In the genomic region with DNA sequence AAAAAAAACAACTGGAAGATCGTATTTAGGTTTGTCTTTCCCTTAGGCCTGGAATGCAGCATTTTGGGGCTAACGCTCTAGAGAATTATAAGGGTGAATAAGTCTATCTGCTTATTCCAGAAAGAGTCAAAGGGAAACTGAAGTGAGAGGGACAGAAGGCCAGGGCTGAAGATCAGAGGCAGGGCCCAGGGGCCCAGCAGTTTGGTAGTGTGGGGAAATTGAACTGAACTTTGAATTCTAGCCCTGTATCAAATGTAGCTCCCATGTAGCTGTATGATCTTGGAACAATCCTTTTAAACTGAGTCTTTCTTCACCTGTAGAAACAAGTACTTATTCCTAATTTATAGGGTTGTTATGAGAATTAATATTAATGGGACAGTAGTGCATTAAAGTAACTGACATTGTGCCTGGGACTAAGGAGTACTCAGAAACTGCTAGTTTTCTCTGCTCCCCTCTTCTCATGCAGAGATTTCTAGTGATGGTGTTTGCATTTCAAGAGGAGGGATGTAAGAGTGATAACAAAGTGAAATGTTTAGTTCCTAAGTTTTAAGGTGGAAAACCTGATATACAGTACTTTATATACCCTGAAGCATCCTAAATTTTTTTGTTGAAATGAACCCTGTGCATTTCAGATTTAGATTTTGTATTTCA, we compare ENCODE assay signal across 23 cellular contexts. TPM values are rescaled to one million over a fixed set of nuclear protein-coding genes. Genes with fewer than 3 reads are reported as not detected.
"Had no signal": no experiment of that assay in that cellular context is flagged by ENCODE, and none has a peak within 500 bp of the region (broad histone marks: within the 10 kb centered on the region; RNA-seq: fewer than 3 reads in every experiment).

No MANE protein-coding gene starts in this region.

- H3K27ac ChIP-seq: breast epithelium, gastrocnemius medialis, pancreas, psoas muscle, right atrium auricular region, tibial artery had no signal

- H3K27me3 Mint-ChIP-seq: stimulated activated naive CD8-positive, alpha-beta T cell treated with anti-CD3 and anti-CD28 coated beads, Interleukin-15, amount 100 ng/mL, for 72 hours had no signal

- H3K4me3 Mint-ChIP-seq: activated CD4-positive, alpha-beta memory T cell treated with anti-CD3 and anti-CD28 coated beads for 36 hours; activated naive CD8-positive, alpha-beta T cell treated with anti-CD3 and anti-CD28 coated beads for 36 hours; central memory CD8-positive, alpha-beta T cell; naive thymus-derived CD8-positive, alpha-beta T cell; stimulated activated naive CD8-positive, alpha-beta T cell treated with anti-CD3 and anti-CD28 coated beads, Interleukin-15, amount 100 ng/mL, for 72 hours; T-helper 17 cell had no signal

- H3K4me3 ChIP-seq: breast epithelium, esophagus squamous epithelium, gastrocnemius medialis, lung, pancreas, psoas muscle, right atrium auricular region, tibial artery had no signal

- ATAC-seq: gastrocnemius medialis; naive thymus-derived CD8-positive, alpha-beta T cell; pancreas; psoas muscle; stimulated activated naive CD8-positive, alpha-beta T cell treated with anti-CD3 and anti-CD28 coated beads, Interleukin-15, amount 100 ng/mL, for 72 hours; T-helper 17 cell had no signal

- H3K36me3 ChIP-seq: breast epithelium, esophagus squamous epithelium, gastrocnemius medialis, pancreas, right atrium auricular region, tibial artery had no signal

- H3K36me3 Mint-ChIP-seq: activated CD4-positive, alpha-beta memory T cell treated with anti-CD3 and anti-CD28 coated beads for 36 hours; activated naive CD8-positive, alpha-beta T cell treated with anti-CD3 and anti-CD28 coated beads for 36 hours; naive thymus-derived CD8-positive, alpha-beta T cell had no signal

- DNase-seq: activated CD4-positive, alpha-beta memory T cell treated with anti-CD3 and anti-CD28 coated beads for 36 hours; activated CD4-positive, alpha-beta T cell treated with anti-CD3 and anti-CD28 coated beads for 48 hours; activated CD4-positive, CD25-positive, alpha-beta regulatory T cell; activated naive CD4-positive, alpha-beta T cell treated with Interleukin-2 at 50 U/mL for 16 hours; activated naive CD8-positive, alpha-beta T cell treated with anti-CD3 and anti-CD28 coated beads for 36 hours; activated T-cell treated with anti-CD3 and anti-CD28 coated beads, Interleukin-2, amount 50 U/mL, for 48 hours; effector memory CD4-positive, alpha-beta T cell; esophagus squamous epithelium; gastrocnemius medialis; head of caudate nucleus; hypothalamus; kidney; naive thymus-derived CD8-positive, alpha-beta T cell; pancreas; psoas muscle; stimulated activated CD4-positive, alpha-beta T cell treated with anti-CD3 and anti-CD28 coated beads, Interleukin-1b, Interleukin-23, amount 100 ng/mL, for 48 hours; stimulated activated naive CD8-positive, alpha-beta T cell treated with anti-CD3 and anti-CD28 coated beads, Interleukin-15, amount 100 ng/mL, for 72 hours; T-helper 17 cell; tibial artery had no signal

- H3K9me3 ChIP-seq: breast epithelium, esophagus squamous epithelium, gastrocnemius medialis, pancreas, psoas muscle, right atrium auricular region, tibial artery had no signal

- H3K4me1 Mint-ChIP-seq: activated naive CD8-positive, alpha-beta T cell treated with anti-CD3 and anti-CD28 coated beads for 36 hours; central memory CD8-positive, alpha-beta T cell; naive thymus-derived CD8-positive, alpha-beta T cell; stimulated activated naive CD8-positive, alpha-beta T cell treated with anti-CD3 and anti-CD28 coated beads, Interleukin-15, amount 100 ng/mL, for 72 hours had no signal

- H3K27me3 ChIP-seq: breast epithelium, esophagus squamous epithelium, gastrocnemius medialis, pancreas, right atrium auricular region, tibial artery had no signal

- H3K27ac Mint-ChIP-seq: activated CD4-positive, alpha-beta memory T cell treated with anti-CD3 and anti-CD28 coated beads for 36 hours; activated naive CD8-positive, alpha-beta T cell treated with anti-CD3 and anti-CD28 coated beads for 36 hours; naive thymus-derived CD8-positive, alpha-beta T cell; T-helper 17 cell had no signal

- H3K9me3 Mint-ChIP-seq: activated CD4-positive, alpha-beta memory T cell treated with anti-CD3 and anti-CD28 coated beads for 36 hours; activated naive CD8-positive, alpha-beta T cell treated with anti-CD3 and anti-CD28 coated beads for 36 hours; central memory CD8-positive, alpha-beta T cell; naive thymus-derived CD8-positive, alpha-beta T cell; stimulated activated naive CD8-positive, alpha-beta T cell treated with anti-CD3 and anti-CD28 coated beads, Interleukin-15, amount 100 ng/mL, for 72 hours had no signal

- H3K4me1 ChIP-seq: breast epithelium, gastrocnemius medialis, pancreas, psoas muscle, tibial artery had no signal

RNA-seq across cellular contexts. Expression of gene STOX2, which starts 30.4 kb away (rescaled TPM):
- total RNA-seq: activated CD4-positive, alpha-beta memory T cell treated with anti-CD3 and anti-CD28 coated beads for 36 hours; activated naive CD8-positive, alpha-beta T cell treated with anti-CD3 and anti-CD28 coated beads for 36 hours; naive thymus-derived CD8-positive, alpha-beta T cell had no signal
- polyA plus RNA-seq: naive thymus-derived CD8-positive, alpha-beta T cell had no signal
